In the genomic region with DNA sequence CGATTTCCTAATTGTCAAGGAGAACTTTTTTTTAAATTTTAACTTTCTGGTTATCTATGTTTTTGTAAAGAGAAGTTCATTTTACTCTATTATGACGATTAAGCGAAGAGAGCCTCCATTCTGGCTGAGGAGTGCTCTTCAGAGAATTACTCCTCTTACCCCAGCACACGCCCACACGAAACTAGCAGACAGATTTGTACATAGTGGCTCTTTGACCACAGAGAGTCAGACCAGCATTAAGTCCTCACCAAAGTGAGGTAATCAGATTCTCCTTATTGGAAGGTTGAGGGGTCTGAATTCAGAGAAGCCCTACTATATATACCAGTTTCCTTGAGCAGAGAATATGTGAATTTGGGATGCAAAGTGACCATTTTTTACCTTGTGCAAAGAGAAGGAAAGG, we compare ENCODE assay signal across 16 cellular contexts.
"Had no signal": no experiment of that assay in that cellular context is flagged by ENCODE, and none has a peak within 500 bp of the region (broad histone marks: within the 10 kb centered on the region; RNA-seq: fewer than 3 reads in every experiment).

No MANE protein-coding gene starts in this region.

- H3K9me3 ChIP-seq: gastrocnemius medialis, mucosa of descending colon, tibial artery had no signal

- DNase-seq: activated CD4-positive, alpha-beta T cell treated with anti-CD3 and anti-CD28 coated beads, Interleukin-2, amount 50 U/mL, for 1 hour; activated CD8-positive, alpha-beta memory T cell treated with anti-CD3 and anti-CD28 coated beads for 24 hours; activated naive CD8-positive, alpha-beta T cell treated with anti-CD3 and anti-CD28 coated beads for 36 hours; cerebellar nuclear complex; effector memory CD8-positive, alpha-beta T cell; gastrocnemius medialis; heart left ventricle; left colon; mucosa of descending colon; naive thymus-derived CD4-positive, alpha-beta T cell; stimulated activated CD4-positive, alpha-beta T cell treated with anti-CD3 and anti-CD28 coated beads, Interleukin-4, amount 100 ng/mL, for 1 hour; stimulated activated naive CD4-positive, alpha-beta T cell; T-helper 9 cell; tibial artery had no signal

- H3K27ac ChIP-seq: gastrocnemius medialis, heart left ventricle, tibial artery had no signal

- H3K36me3 ChIP-seq: gastrocnemius medialis, heart left ventricle, tibial artery had no signal

- H3K4me3 ChIP-seq: gastrocnemius medialis, heart left ventricle, lung, mucosa of descending colon, tibial artery had no signal

- H3K4me1 ChIP-seq: gastrocnemius medialis, heart left ventricle, tibial artery had no signal

- ATAC-seq: activated CD4-positive, CD25-positive, alpha-beta regulatory T cell treated with anti-CD3 and anti-CD28 coated beads, Interleukin-2, amount 50 U/mL, for 24 hours; effector memory CD8-positive, alpha-beta T cell; gastrocnemius medialis; heart left ventricle; left colon; mucosa of descending colon; naive thymus-derived CD4-positive, alpha-beta T cell had no signal

- H3K27me3 ChIP-seq: gastrocnemius medialis, heart left ventricle, tibial artery had no signal
